In genomic region chr15:41250745-41251144, GRCh38 we compare ENCODE assay signal across 10 cellular contexts. TPM values are rescaled to one million over a fixed set of nuclear protein-coding genes. Genes with fewer than 3 reads are reported as not detected.
A peak's percentile ranks its signal among the peaks of the same experiment; 100 is the strongest.
DNase-seq lines count a peak whose midpoint lies in the region; ATAC-seq, FAIRE-seq and TF ChIP-seq lines count a peak whose summit lies in the region.
"Not testable (repeated sequence)": the region's sequence is repeated elsewhere in the genome, so short reads cannot be mapped to it uniquely, and the experiment has no call there.
"Had no signal": no experiment of that assay in that cellular context is flagged by ENCODE, and none has a peak within 500 bp of the region (broad histone marks: within the 10 kb centered on the region; RNA-seq: fewer than 3 reads in every experiment).

No MANE protein-coding gene starts in this region.

- not testable (repeated sequence) for H3K9me3 ChIP-seq in colonic mucosa; right cardiac atrium (ENCODE audit: control insufficient read depth, low read length); lower lobe of right lung; small intestine (ENCODE audit: control insufficient read depth, low read depth); transverse colon

- POLR2A ChIA-PET in RWPE1 (lab: Yijun Ruan, JAX; ENCODE audit: low non-redundant PET): not testable (repeated sequence)

- H3K27ac ChIP-seq in RWPE1 (peak overlapping the region; percentile 75; the same call in 1 of the 2 replicates), right cardiac atrium (ENCODE audit: low read length) (peak overlapping the region; percentile 27), lower lobe of right lung (peak overlapping the region; percentile 22), transverse colon (peak overlapping the region; percentile 55 to 80 (median 65))
- not testable (repeated sequence) for H3K27ac ChIP-seq in colonic mucosa; small intestine (ENCODE audit: low read depth in 1 of 2, low read length in 1 of 2)

- not testable (repeated sequence) for H3K4me1 Mint-ChIP-seq in Calu3 (ENCODE audit: low read depth, unreplicated experiment)

- H3K36me3 ChIP-seq in colonic mucosa; small intestine (ENCODE audit: control insufficient read depth in 2 of 2, insufficient read depth in 2 of 2, low read length in 2 of 2): not testable (repeated sequence)
- peaks cover 29% of the 10 kb centered on the region for H3K36me3 ChIP-seq in lower lobe of right lung
- H3K36me3 ChIP-seq in transverse colon: peaks cover 0 to 17% (median 2%) of the 10 kb centered on the region in 4 donors

- H3K4me1 ChIP-seq in colonic mucosa; right cardiac atrium (ENCODE audit: control insufficient read depth, insufficient read depth, low read length); small intestine (ENCODE audit: control insufficient read depth in 2 of 2, insufficient read depth in 1 of 2, low read depth in 1 of 2, low read length in 1 of 2): not testable (repeated sequence)
- H3K4me1 ChIP-seq in lower lobe of right lung (peaks cover 11% of the 10 kb centered on the region), transverse colon (peaks cover 0 to 27% (median 5%) of the 10 kb centered on the region in 4 donors)

- not testable (repeated sequence) for H3K27ac Mint-ChIP-seq in Calu3 (ENCODE audit: unreplicated experiment)

- CTCF ChIA-PET in Calu3 (lab: Charles Lee): interaction anchor here (0.7 to 1.7 kb wide), 2 partner anchors 8 to 17 kb away, joined by 3 to 14 read pairs; no protein-coding TSS in a partner anchor
- CTCF ChIA-PET in RWPE1 (lab: Yijun Ruan, JAX): interaction anchor here (1.8 kb wide), 1 partner anchor 20 kb away, joined by 5 read pairs; the partner anchor contains the start of genes CHP1 and EXD1

- not testable (repeated sequence) for H3K4me3 ChIP-seq in colonic mucosa; right cardiac atrium (ENCODE audit: low read length); lower lobe of right lung; small intestine (ENCODE audit: low read depth in 1 of 2, low read length in 2 of 2); transverse colon

- not testable (repeated sequence) for H3K27me3 ChIP-seq in colonic mucosa; right cardiac atrium (ENCODE audit: control insufficient read depth, insufficient read depth); lower lobe of right lung (ENCODE audit: low read depth); small intestine (ENCODE audit: control insufficient read depth in 2 of 2, insufficient read depth in 2 of 2, low read length in 2 of 2); transverse colon

- H3K9me3 Mint-ChIP-seq in Calu3 (ENCODE audit: low read depth, unreplicated experiment): not testable (repeated sequence)

- TF ChIP-seq EP300 in transverse colon (IDR thresholded peaks at IDR 0.05; ENCODE audit: low read depth): not testable (repeated sequence)

- H3K36me3 Mint-ChIP-seq in Calu3 (ENCODE audit: insufficient read depth, unreplicated experiment): not testable (repeated sequence)

- intact Hi-C loops in Calu3 (cut with micrococcal nuclease; ENCODE audit: unreplicated experiment): loop anchor here (10.0 kb wide), 1 partner anchor 84 kb away; the partner anchor contains the start of genes NUSAP1 and OIP5
- intact Hi-C loops in colonic mucosa (cut with DNase I); right cardiac atrium (cut with DNase I); lower lobe of right lung (cut with DNase I); transverse colon (cut with DNase I; ENCODE audit: low total_unique reads): not testable (repeated sequence)

- peak; percentile 10 for DNase-seq in Calu3
- DNase-seq in RWPE1 (ENCODE audit: low spot score); right cardiac atrium; lower lobe of right lung: not testable (repeated sequence)
- peak; percentile 49 for DNase-seq in colonic mucosa
- DNase-seq in small intestine: peak; percentile 56
- DNase-seq in transverse colon: peak; percentile 48

- not testable (repeated sequence) for H3K4me3 Mint-ChIP-seq in Calu3 (ENCODE audit: low read depth, unreplicated experiment)

- not testable (repeated sequence) for TF ChIP-seq POLR2A in transverse colon (IDR thresholded peaks at IDR 0.05)

- in situ Hi-C loops in transverse colon (cut with MboI; ENCODE audit: low pct_ligation_motif_present in 1 of 4, low pct_unique_long_range_greater_than_20kb in 1 of 4, low sequenced_read_pairs in 3 of 4): not testable (repeated sequence)

- H3K9ac ChIP-seq in colonic mucosa (ENCODE audit: low read depth in 2 of 2, low read length in 2 of 2): not testable (repeated sequence)

- not testable (repeated sequence) for H3K27me3 Mint-ChIP-seq in Calu3 (ENCODE audit: unreplicated experiment)

- WGBS in right cardiac atrium: 81% methylated on average over 8 of the region's 8 CpGs
- 38 to 79% (median 45%) methylated on average over 8 of the region's 8 CpGs for WGBS in small intestine, 3 donors
- 46 to 54% methylated on average over 7 to 8 of the region's 8 CpGs for WGBS in transverse colon (ENCODE audit: low coverage in 1 of 2), 2 donors

- ATAC-seq in right cardiac atrium, lower lobe of right lung: not testable (repeated sequence)

- not testable (repeated sequence) for FAIRE-seq in small intestine (lab: Jason Lieb, UNC)

- TF ChIP-seq CTCF in Calu3 (IDR thresholded peaks at IDR 0.05; ENCODE audit: unreplicated experiment); RWPE1 (conservative IDR thresholded peaks at IDR 0.05; ENCODE audit: low read depth); colonic mucosa (IDR thresholded peaks at IDR 0.05); lower lobe of right lung (IDR thresholded peaks at IDR 0.05); transverse colon (IDR thresholded peaks at IDR 0.05): not testable (repeated sequence)

- BruUV-seq in Calu3 (replicated peaks; lab: Mats Ljungman, UMichigan): not testable (repeated sequence)

RNA-seq across cellular contexts. Expression of gene CHP1, which starts 19.7 kb away (rescaled TPM):
- total RNA-seq in Calu3 (2022): 67.1 and 67.7 TPM in 2 replicates
- 100 to 1,000 TPM; 251 to 388 TPM for total RNA-seq in colonic mucosa
- 100 to 1,000 TPM in 3 of 4 donors, 10 to 100 TPM in 1; 91.2 to 129 (median 111) TPM for total RNA-seq in right cardiac atrium
- polyA plus RNA-seq in right cardiac atrium: 44.2 TPM
- 159 TPM for total RNA-seq in lower lobe of right lung
- 100 to 1,000 TPM; 102 to 147 (median 116) TPM for polyA plus RNA-seq in small intestine
- total RNA-seq in transverse colon: 100 to 1,000 TPM; 321 to 818 (median 572) TPM

RNA-seq across cellular contexts. Expression of gene EXD1, which starts 20.2 kb away (rescaled TPM):
- not detected in 2 replicates for total RNA-seq in Calu3 (2022)
- total RNA-seq in colonic mucosa: not detected
- total RNA-seq in right cardiac atrium: not detected
- polyA plus RNA-seq in right cardiac atrium: not detected
- total RNA-seq in lower lobe of right lung: not detected
- polyA plus RNA-seq in small intestine: under 1 TPM in 1 of 3 donors, not detected in 2; 0.27 TPM
- total RNA-seq in transverse colon: not detected
- total RNA-seq: A673; CD4-positive, alpha-beta memory T cell had no signal
- polyA plus RNA-seq: BJ; CD4-positive, alpha-beta memory T cell had no signal
